8 cellular contexts compared by ENCODE assay signal in the genomic region with DNA sequence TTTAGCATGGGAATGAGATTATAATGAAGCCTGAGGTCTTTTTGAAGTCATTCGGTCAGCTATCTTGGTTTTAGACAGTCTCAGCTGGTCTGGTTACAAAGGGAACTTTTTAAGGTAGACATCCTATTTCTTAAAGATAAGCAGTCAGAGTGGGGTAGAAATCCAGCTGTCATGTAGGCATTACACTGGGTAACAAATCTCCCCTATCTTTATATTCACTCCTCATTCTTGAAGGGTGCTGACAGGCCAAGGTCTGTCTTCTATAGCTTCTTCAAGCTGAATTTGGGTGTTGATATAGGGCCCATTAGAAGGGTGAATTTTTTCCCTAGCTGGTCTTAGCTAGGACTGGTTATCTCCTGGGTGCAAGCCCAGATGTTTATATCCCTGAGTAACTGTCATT.
"Had no signal": no experiment of that assay in that cellular context is flagged by ENCODE, and none has a peak within 500 bp of the region (broad histone marks: within the 10 kb centered on the region; RNA-seq: fewer than 3 reads in every experiment).

No MANE protein-coding gene starts in this region.

- DNase-seq: GDM1, GF-D8 had no signal

- ATAC-seq: GM12878 had no signal

- FAIRE-seq: G401.6, GM12878, GM12891, GM12892, GM18507, GM19239 had no signal

- H3K4me3 ChIP-seq: GM12878 had no signal
